Comparison of ENCODE assay signal across 9 cellular contexts in the genomic region with DNA sequence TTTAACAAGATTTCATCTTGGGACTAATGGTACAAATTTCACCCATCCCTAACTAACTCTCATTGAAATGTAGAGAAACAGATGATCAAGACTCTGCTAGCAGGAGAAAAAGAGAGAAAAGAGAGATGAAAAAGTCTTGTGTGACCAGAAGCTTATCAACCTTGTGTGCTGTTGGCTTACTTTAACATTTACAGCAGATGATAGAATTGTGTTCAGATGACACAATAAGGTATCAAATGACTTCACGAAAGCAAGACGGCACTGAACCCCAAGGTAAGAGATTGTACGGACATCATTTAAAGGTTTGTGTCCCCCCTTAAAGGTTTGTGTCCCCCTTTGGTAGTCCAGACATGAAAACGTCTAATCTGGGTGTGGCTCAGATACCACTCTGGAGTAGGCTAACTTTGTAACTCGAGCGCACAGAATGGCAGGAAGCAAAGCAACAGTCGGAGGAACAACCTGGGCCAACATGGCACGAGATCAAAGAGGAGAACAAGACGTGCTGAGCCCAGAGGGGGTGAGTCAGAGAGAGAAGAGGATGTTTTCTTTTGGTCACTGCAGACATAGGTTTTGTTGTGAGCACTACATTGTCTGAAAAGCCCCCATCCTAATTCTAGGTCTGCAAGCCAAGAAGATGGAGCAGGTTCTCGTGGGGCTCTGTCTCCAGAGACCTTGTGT. TPM values are rescaled to one million over a fixed set of nuclear protein-coding genes. Genes with fewer than 3 reads are reported as not detected.
DNase-seq lines count a peak whose midpoint lies in the region; ATAC-seq and TF ChIP-seq lines count a peak whose summit lies in the region.
"Had no signal": no experiment of that assay in that cellular context is flagged by ENCODE, and none has a peak within 500 bp of the region (broad histone marks: within the 10 kb centered on the region; RNA-seq: fewer than 3 reads in every experiment).

No MANE protein-coding gene starts in this region.

- no peaks in the 10 kb centered on the region for H3K9me3 Mint-ChIP-seq in CD4-positive, alpha-beta memory T cell

- CTCF ChIA-PET in CD4-positive, alpha-beta memory T cell (lab: Charles Lee; ENCODE audit: partially characterized antibody), result interaction anchor here (2.1 kb wide), 1 partner anchor 436 kb away, joined by 4 read pairs; no protein-coding TSS in a partner anchor

- no peaks in the 10 kb centered on the region for H3K36me3 Mint-ChIP-seq in CD4-positive, alpha-beta memory T cell

- no peaks in the 10 kb centered on the region for H3K9me3 ChIP-seq in CD4-positive, alpha-beta memory T cell (ENCODE audit: control insufficient read depth in 1 of 2, low read length in 2 of 2)
- H3K9me3 ChIP-seq in body of pancreas (no peaks in the 10 kb centered on the region), left lung (no peaks in the 10 kb centered on the region)

- no peaks in the 10 kb centered on the region for H3K27me3 ChIP-seq in CD4-positive, alpha-beta memory T cell (ENCODE audit: insufficient read depth, low read length)
- H3K27me3 ChIP-seq in body of pancreas (no peaks in the 10 kb centered on the region), left lung (no peaks in the 10 kb centered on the region), H7 (ENCODE audit: control insufficient read depth, insufficient read depth, low read length) (no peaks in the 10 kb centered on the region; the same call in 1 of the 2 replicates)

- no peaks in the 10 kb centered on the region for H3K36me3 ChIP-seq in CD4-positive, alpha-beta memory T cell (ENCODE audit: insufficient read depth, low read length)
- H3K36me3 ChIP-seq in body of pancreas (replicated peaks in 1 of 2; ENCODE audit: insufficient read depth in 1 of 2, low read depth in 2 of 2), result no peaks in the 10 kb centered on the region
- H3K36me3 ChIP-seq in left lung, result no peaks in the 10 kb centered on the region
- H3K36me3 ChIP-seq in H7 (replicated peaks; ENCODE audit: control insufficient read depth, insufficient read depth, low read length), result no peaks in the 10 kb centered on the region

- peak overlapping the region in 4 of 8 donors; percentile 39 to 61 (median 49) for H3K4me3 Mint-ChIP-seq in CD4-positive, alpha-beta memory T cell

- peaks cover 0 to 4% of the 10 kb centered on the region in 2 donors for H3K27me3 Mint-ChIP-seq in CD4-positive, alpha-beta memory T cell

- TF ChIP-seq POLR2A in body of pancreas (IDR thresholded peaks at IDR 0.05), result no peak

- peaks cover 13% of the 10 kb centered on the region for H3K4me1 ChIP-seq in CD4-positive, alpha-beta memory T cell (ENCODE audit: insufficient read depth, low read length)
- no peaks in the 10 kb centered on the region for H3K4me1 ChIP-seq in body of pancreas
- no peaks in the 10 kb centered on the region for H3K4me1 ChIP-seq in left lung

- peak; percentile 29 to 67 (median 37) for DNase-seq in CD4-positive, alpha-beta memory T cell
- DNase-seq in M059J (ENCODE audit: low read depth) (peak; percentile 90), body of pancreas (peak in 3 of 4 donors; percentile 21 to 66 (median 30)), left lung (no peak), NCI-H345 treated with DMSO at 0.1 percent for 48 hours (lab: John Stamatoyannopoulos, UW; ENCODE audit: unreplicated experiment) (no peak), H7 (no peak)

- TF ChIP-seq CTCF in body of pancreas (IDR thresholded peaks at IDR 0.05), result no peak
- no peak for TF ChIP-seq CTCF in left lung (IDR thresholded peaks at IDR 0.05)

- no peak overlapping the region for H3K27ac ChIP-seq in CD4-positive, alpha-beta memory T cell (ENCODE audit: low read depth, low read length)
- H3K27ac ChIP-seq in body of pancreas (no peak overlapping the region), left lung (peak overlapping the region in 1 of 2 donors; percentile 62)

- intact Hi-C loops in CD4-positive, alpha-beta memory T cell (cut with micrococcal nuclease), result no loop called here
- intact Hi-C loops in body of pancreas (cut with DNase I), result no loop called here
- intact Hi-C loops in left lung (cut with DNase I), result no loop called here

- H3K4me1 Mint-ChIP-seq in CD4-positive, alpha-beta memory T cell, result peaks cover 7 to 13% (median 10%) of the 10 kb centered on the region in 4 donors

- no peak overlapping the region for H3K4me3 ChIP-seq in CD4-positive, alpha-beta memory T cell (ENCODE audit: low read length in 2 of 2)
- no peak overlapping the region for H3K4me3 ChIP-seq in body of pancreas
- no peak overlapping the region for H3K4me3 ChIP-seq in left lung
- no peak overlapping the region for H3K4me3 ChIP-seq in H7 (ENCODE audit: insufficient read depth, low read depth, low read length)

- H3K27ac Mint-ChIP-seq in CD4-positive, alpha-beta memory T cell, result peak overlapping the region; percentile 8 to 79 (median 59)

- WGBS in body of pancreas, 2 donors, result 57 to 61% methylated on average over 10 of the region's 10 CpGs

- ATAC-seq in body of pancreas, result peak; percentile 60
- ATAC-seq in left lung, result peak; percentile 57
- no peak for ATAC-seq in HG03442 (IDR thresholded peaks at IDR 0.05; ENCODE audit: unreplicated experiment)
- ATAC-seq in HG03469 (IDR thresholded peaks at IDR 0.05; ENCODE audit: unreplicated experiment), result no peak
- ATAC-seq: left lobe of liver had no signal

- POLR2A ChIA-PET in CD4-positive, alpha-beta memory T cell (lab: Charles Lee; ENCODE audit: partially characterized antibody), result interaction anchor here (2.2 kb wide), 1 partner anchor 10 kb away, joined by 12 read pairs; the partner anchor contains the start of gene LMBR1

RNA-seq across cellular contexts. Expression of gene LMBR1, which starts 10.4 kb away (rescaled TPM):
- total RNA-seq in CD4-positive, alpha-beta memory T cell, result 10 to 100 TPM; 73.9 to 97.4 TPM
- polyA plus RNA-seq in CD4-positive, alpha-beta memory T cell, result 10 to 100 TPM; 35.3 to 36.6 TPM
- total RNA-seq in M059J (2014; rRNA removed; shearing (Covaris generic)), result 31.1 and 39.9 TPM in 2 replicates
- total RNA-seq in body of pancreas (10 to 100 TPM; 23.4 to 54.0 TPM), left lung (10 to 100 TPM; 61.0 to 66.9 TPM)
- total RNA-seq in H7 (2014; rRNA removed; shearing (Covaris generic)), result 32.0 and 34.4 TPM in 2 replicates

RNA-seq across cellular contexts. Expression of gene NOM1, which starts 46.1 kb away (rescaled TPM):
- total RNA-seq in CD4-positive, alpha-beta memory T cell, result 10 to 100 TPM; 31.4 to 32.5 TPM
- 1 to 10 TPM in 1 of 2 donors, under 1 TPM in 1; 0.82 to 9.8 TPM for polyA plus RNA-seq in CD4-positive, alpha-beta memory T cell
- 7.3 and 14.1 TPM in 2 replicates for total RNA-seq in M059J (2014; rRNA removed; shearing (Covaris generic))
- total RNA-seq in body of pancreas (10 to 100 TPM; 23.1 to 28.0 TPM), left lung (10 to 100 TPM; 14.3 to 26.0 TPM)
- 12.7 and 25.1 TPM in 2 replicates for total RNA-seq in H7 (2014; rRNA removed; shearing (Covaris generic))

Comparison
In these comparisons a context has a peak if more than half of its experiments do, and no peak if none do; other contexts are left out.
1. DNase-seq: peak in CD4-positive, alpha-beta memory T cell (5 of 5), M059J (single experiment) and body of pancreas (3 of 4); none in left lung (0 of 2), NCI-H345 treated with DMSO at 0.1 percent for 48 hours (single experiment) and H7 (single experiment).
2. ATAC-seq: peak in body of pancreas (single experiment) and left lung (single experiment); none in HG03442 (single experiment) and HG03469 (single experiment).